ENCODE assay signal across 21 cellular contexts in the genomic region with DNA sequence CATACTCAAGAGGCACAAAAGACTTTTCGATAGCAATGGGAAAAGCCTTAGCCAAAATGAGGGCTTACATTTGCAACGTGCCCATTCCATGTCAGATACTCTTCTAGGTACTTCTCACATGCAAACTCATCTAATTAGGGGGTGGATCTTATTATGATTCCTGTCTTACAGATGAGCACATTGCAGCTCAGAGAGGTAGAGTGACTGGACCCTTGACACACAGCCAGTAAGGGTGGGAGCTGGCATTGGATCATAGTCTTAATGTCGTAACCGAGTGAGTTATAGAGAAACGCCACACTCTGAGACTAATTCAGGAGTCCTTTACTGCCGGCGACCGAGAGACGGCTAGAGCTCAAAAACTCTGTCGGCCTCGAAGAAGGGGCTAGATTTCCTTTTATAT.
"Had no signal": no experiment of that assay in that cellular context is flagged by ENCODE, and none has a peak within 500 bp of the region (broad histone marks: within the 10 kb centered on the region; RNA-seq: fewer than 3 reads in every experiment).

No MANE protein-coding gene starts in this region.

- H3K27me3 ChIP-seq: SJSA1 had no signal

- H3K4me1 ChIP-seq: SJSA1 had no signal

- FAIRE-seq: RCC 7860 had no signal

- H3K4me3 ChIP-seq: SJSA1, SK-N-MC had no signal

- DNase-seq: KBM-7, MV-4-11, NCI-H1048, NCI-H1105 treated with DMSO at 0.1 percent for 48 hours, NCI-H1417 treated with DMSO at 0.1 percent for 48 hours, NCI-H146, NCI-H1694 treated with DMSO at 0.1 percent for 48 hours, NCI-H1930, NCI-H2081, NCI-H2107, NCI-H446, NCI-H510A, NCI-H524 treated with DMSO at 0.1 percent for 48 hours, NCI-H69, NCI-H774, Right ventricle myocardium superior, RPMI8226, SIG-M5 had no signal

- H3K36me3 ChIP-seq: SJSA1 had no signal

- H3K9me3 ChIP-seq: SJSA1 had no signal

- H3K27ac ChIP-seq: SJSA1, SK-N-MC had no signal
